ENCODE assay signal across 13 cellular contexts in the genomic region with DNA sequence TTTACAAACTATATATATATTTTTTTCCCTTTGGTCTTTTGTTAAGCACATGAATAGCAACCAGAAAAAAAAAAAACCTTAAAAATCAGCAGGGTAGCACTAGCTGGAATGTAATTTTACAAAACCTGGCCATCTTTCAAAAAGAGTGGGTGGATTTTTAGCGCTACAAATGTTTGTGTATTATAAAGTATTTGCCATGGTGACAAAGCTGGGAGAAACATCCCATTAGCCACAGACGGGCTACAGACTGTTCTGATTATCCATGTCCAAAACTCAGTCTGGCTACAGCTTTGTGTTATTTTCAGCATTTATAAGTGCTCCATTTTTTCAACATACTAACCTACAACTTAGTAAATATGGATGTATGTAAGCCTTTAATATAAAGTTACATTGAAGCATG.
DNase-seq lines count a peak whose midpoint lies in the region; ATAC-seq and TF ChIP-seq lines count a peak whose summit lies in the region.
"Had no signal": no experiment of that assay in that cellular context is flagged by ENCODE, and none has a peak within 500 bp of the region (broad histone marks: within the 10 kb centered on the region; RNA-seq: fewer than 3 reads in every experiment).

No MANE protein-coding gene starts in this region.

- TF ChIP-seq POLR2A in sigmoid colon (IDR thresholded peaks at IDR 0.05), result no peak
- no peak for TF ChIP-seq POLR2A in spleen (IDR thresholded peaks at IDR 0.05)

- TF ChIP-seq CTCF in brain (conservative IDR thresholded peaks at IDR 0.05) (no peak), left ventricle myocardium inferior (IDR thresholded peaks at IDR 0.05; ENCODE audit: borderline replicate concordance) (no peak), sigmoid colon (IDR thresholded peaks at IDR 0.05) (no peak), spleen (IDR thresholded peaks at IDR 0.05 in 8 of 11, conservative IDR thresholded peaks at IDR 0.05 in 3 of 11) (no peak)

- peaks cover 40% of the 10 kb centered on the region for H3K4me1 ChIP-seq in left ventricle myocardium inferior
- peaks cover 0 to 37% (median 24%) of the 10 kb centered on the region in 4 donors for H3K4me1 ChIP-seq in sigmoid colon
- H3K4me1 ChIP-seq in spleen, result no peaks in the 10 kb centered on the region

- H3K27me3 Mint-ChIP-seq in brain, result peaks cover 2% of the 10 kb centered on the region
- H3K27me3 Mint-ChIP-seq: activated CD4-positive, alpha-beta T cell treated with anti-CD3 and anti-CD28 coated beads for 36 hours; progenitor cell of endocrine pancreas had no signal

- ATAC-seq in HG03108 (IDR thresholded peaks at IDR 0.05; ENCODE audit: unreplicated experiment) (no peak), GM21737 (IDR thresholded peaks at IDR 0.05; ENCODE audit: unreplicated experiment) (no peak)
- ATAC-seq: activated CD4-positive, alpha-beta T cell treated with anti-CD3 and anti-CD28 coated beads for 36 hours had no signal

- H3K9me3 ChIP-seq in left ventricle myocardium inferior (replicated peaks) (no peaks in the 10 kb centered on the region), sigmoid colon (no peaks in the 10 kb centered on the region), spleen (no peaks in the 10 kb centered on the region)

- no peak overlapping the region for H3K4me3 Mint-ChIP-seq in brain
- H3K4me3 Mint-ChIP-seq: activated CD4-positive, alpha-beta T cell treated with anti-CD3 and anti-CD28 coated beads for 36 hours had no signal

- WGBS in sigmoid colon, 2 donors, result 56 to 65% methylated on average over 2 of the region's 2 CpGs
- 73 to 87% (median 79%) methylated on average over 2 of the region's 2 CpGs for WGBS in spleen, 5 donors

- no peaks in the 10 kb centered on the region for H3K27me3 ChIP-seq in left ventricle myocardium inferior (ENCODE audit: low read depth)
- no peaks in the 10 kb centered on the region for H3K27me3 ChIP-seq in sigmoid colon
- no peaks in the 10 kb centered on the region for H3K27me3 ChIP-seq in spleen (replicated peaks in 1 of 7)

- intact Hi-C loops in left ventricle myocardium inferior (cut with micrococcal nuclease), result no loop called here
- intact Hi-C loops in sigmoid colon (cut with DNase I), result no loop called here
- intact Hi-C loops in spleen (cut with DNase I; ENCODE audit: low total_unique reads), result no loop called here

- H3K4me3 ChIP-seq in left ventricle myocardium inferior (no peak overlapping the region), sigmoid colon (no peak overlapping the region), spleen (no peak overlapping the region)

- H3K36me3 ChIP-seq in left ventricle myocardium inferior (no peaks in the 10 kb centered on the region), sigmoid colon (no peaks in the 10 kb centered on the region), spleen (no peaks in the 10 kb centered on the region)

- peaks cover 40% of the 10 kb centered on the region for H3K4me1 Mint-ChIP-seq in brain
- H3K4me1 Mint-ChIP-seq: activated CD4-positive, alpha-beta T cell treated with anti-CD3 and anti-CD28 coated beads for 36 hours had no signal

- peak overlapping the region; percentile 49 for H3K27ac ChIP-seq in left ventricle myocardium inferior (replicated peaks)
- H3K27ac ChIP-seq in sigmoid colon, result peak overlapping the region in 3 of 4 donors; percentile 67 to 78 (median 67)
- no peak overlapping the region for H3K27ac ChIP-seq in spleen

- no peaks in the 10 kb centered on the region for H3K36me3 Mint-ChIP-seq in brain

- H3K27ac Mint-ChIP-seq in brain, result peak overlapping the region in 3 of 5 experiments; percentile 40 to 90 (median 69)
- H3K27ac Mint-ChIP-seq: activated CD4-positive, alpha-beta T cell treated with anti-CD3 and anti-CD28 coated beads for 36 hours; progenitor cell of endocrine pancreas had no signal

- no peak for TF ChIP-seq EP300 in sigmoid colon (IDR thresholded peaks at IDR 0.05)

- DNase-seq in GM03348 (ENCODE audit: low spot score) (peak; percentile 79), left ventricle myocardium inferior (no peak), sigmoid colon (no peak), spleen (no peak), 8988T (no peak)
- DNase-seq: activated CD4-positive, alpha-beta T cell treated with anti-CD3 and anti-CD28 coated beads for 36 hours; activated naive CD4-positive, alpha-beta T cell; NK-92 treated with Interleukin-12 subunit alpha and Interleukin-12 subunit beta, amount 100 ng/mL, for 24 hours; SW 1271 had no signal

- peaks cover 0 to 13% (median 5%) of the 10 kb centered on the region in 5 experiments for H3K9me3 Mint-ChIP-seq in brain

Comparison
In these comparisons a context has a peak if more than half of its experiments do, and no peak if none do; other contexts are left out.
1. H3K27ac ChIP-seq: peak in left ventricle myocardium inferior (single experiment) and sigmoid colon (3 of 4); none in spleen (0 of 8).